Comparison of ENCODE assay signal across 17 cellular contexts in genomic region chr13:42412812-42413795, GRCh38.
DNase-seq lines count a peak whose midpoint lies in the region; ATAC-seq and TF ChIP-seq lines count a peak whose summit lies in the region.
"Had no signal": no experiment of that assay in that cellular context is flagged by ENCODE, and none has a peak within 500 bp of the region (broad histone marks: within the 10 kb centered on the region; RNA-seq: fewer than 3 reads in every experiment).

No MANE protein-coding gene starts in this region.

- H3K4me1 ChIP-seq in CD8-positive, alpha-beta memory T cell (ENCODE audit: insufficient read depth, low read length), result no peaks in the 10 kb centered on the region
- H3K4me1 ChIP-seq: BLaER1 had no signal

- DNase-seq in fibroblast of the aortic adventitia (ENCODE audit: low read depth), result peak; percentile 47
- DNase-seq in left lobe of liver (ENCODE audit: low spot score), result no peak
- no peak for DNase-seq in CD8-positive, alpha-beta memory T cell
- DNase-seq: endodermal cell, IMR-90, NCI-H1417 treated with DMSO at 0.1 percent for 48 hours, NCI-H774 had no signal

- CTCF ChIA-PET in CD8-positive, alpha-beta memory T cell (lab: Charles Lee), result no interaction called here

- TF ChIP-seq CTCF in fibroblast of the aortic adventitia (IDR thresholded peaks at IDR 0.05; ENCODE audit: insufficient read depth, low read length), result no peak

- H3K27ac ChIP-seq in CD8-positive, alpha-beta memory T cell (ENCODE audit: low read depth, low read length), result no peak overlapping the region
- H3K27ac ChIP-seq: BLaER1, VCaP had no signal

- H3K27ac Mint-ChIP-seq in CD8-positive, alpha-beta memory T cell, result no peak overlapping the region
- H3K27ac Mint-ChIP-seq: activated T-helper 1 cell treated with anti-CD3 and anti-CD28 coated beads, Interleukin-12 subunit alpha, Interleukin-12 subunit beta, Interleukin-2, Interleukin-4 antibody, amounts not matched to agents 30 ng/mL and 10 ng/mL and 1 ng/mL, durations not matched to agents 14 hours and 24 hours and 36 hours; endodermal cell; memory B cell had no signal

- H3K4me1 Mint-ChIP-seq in CD8-positive, alpha-beta memory T cell, result peaks cover 0 to 4% (median 0%) of the 10 kb centered on the region in 3 donors
- H3K4me1 Mint-ChIP-seq: brain, endodermal cell had no signal

- H3K27me3 Mint-ChIP-seq in CD8-positive, alpha-beta memory T cell, result peaks cover 0 to 5% of the 10 kb centered on the region in 2 donors
- H3K27me3 Mint-ChIP-seq: memory B cell had no signal

- no peaks in the 10 kb centered on the region for H3K36me3 ChIP-seq in CD8-positive, alpha-beta memory T cell (ENCODE audit: insufficient read depth, low read length)
- H3K36me3 ChIP-seq: BLaER1 had no signal

- no peaks in the 10 kb centered on the region for H3K36me3 Mint-ChIP-seq in CD8-positive, alpha-beta memory T cell
- H3K36me3 Mint-ChIP-seq: brain, memory B cell had no signal

- H3K9me3 ChIP-seq in CD8-positive, alpha-beta memory T cell (ENCODE audit: low read length), result no peaks in the 10 kb centered on the region
- H3K9me3 ChIP-seq: BLaER1 had no signal

- no peak overlapping the region for H3K4me3 ChIP-seq in fibroblast of the aortic adventitia (ENCODE audit: low read depth, low read length)
- H3K4me3 ChIP-seq in CD8-positive, alpha-beta memory T cell (ENCODE audit: low read length), result no peak overlapping the region
- H3K4me3 ChIP-seq: BLaER1 had no signal

- POLR2A ChIA-PET in CD8-positive, alpha-beta memory T cell (lab: Charles Lee), result no interaction called here

- no peaks in the 10 kb centered on the region for H3K9me3 Mint-ChIP-seq in CD8-positive, alpha-beta memory T cell
- H3K9me3 Mint-ChIP-seq: brain, endodermal cell, memory B cell had no signal

- H3K4me3 Mint-ChIP-seq in CD8-positive, alpha-beta memory T cell, result no peak overlapping the region
- H3K4me3 Mint-ChIP-seq: activated T-helper 1 cell treated with anti-CD3 and anti-CD28 coated beads, Interleukin-12 subunit alpha, Interleukin-12 subunit beta, Interleukin-2, Interleukin-4 antibody, amounts not matched to agents 30 ng/mL and 10 ng/mL and 1 ng/mL, durations not matched to agents 14 hours and 24 hours and 36 hours; brain; endodermal cell; memory B cell had no signal

- peak; percentile 36 for ATAC-seq in GM18508 (IDR thresholded peaks at IDR 0.05; ENCODE audit: insufficient read depth, unreplicated experiment)
- ATAC-seq in GM21423 (IDR thresholded peaks at IDR 0.05; ENCODE audit: unreplicated experiment), result peak; percentile 53
- peak; percentile 46 for ATAC-seq in HG03159 (IDR thresholded peaks at IDR 0.05; ENCODE audit: unreplicated experiment)
- ATAC-seq in left lobe of liver, result no peak
- ATAC-seq in HG02840 (IDR thresholded peaks at IDR 0.05; ENCODE audit: low FRiP score, unreplicated experiment), result no peak
- no peak for ATAC-seq in HG03097 (IDR thresholded peaks at IDR 0.05; ENCODE audit: low FRiP score, unreplicated experiment)

- no peaks in the 10 kb centered on the region for H3K27me3 ChIP-seq in CD8-positive, alpha-beta memory T cell (ENCODE audit: insufficient read depth, low read length, poor library complexity, severe bottlenecking)
- H3K27me3 ChIP-seq: BLaER1 had no signal

Comparison
In these comparisons a context has a peak if more than half of its experiments do, and no peak if none do; other contexts are left out.
1. ATAC-seq: peak in GM18508 (single experiment), GM21423 (single experiment) and HG03159 (single experiment); none in left lobe of liver (single experiment), HG02840 (single experiment) and HG03097 (single experiment).